In genomic region chr7:18663321-18663720, GRCh38 we compare ENCODE assay signal across 20 cellular contexts.
DNase-seq lines count a peak whose midpoint lies in the region; ATAC-seq, FAIRE-seq and TF ChIP-seq lines count a peak whose summit lies in the region.
"Had no signal": no experiment of that assay in that cellular context is flagged by ENCODE, and none has a peak within 500 bp of the region (broad histone marks: within the 10 kb centered on the region; RNA-seq: fewer than 3 reads in every experiment).

No MANE protein-coding gene starts in this region.

- CTCF ChIA-PET in HepG2 (lab: Yijun Ruan, JAX; ENCODE audit: low intra/inter-chr PET ratio, low total read pairs): no interaction called here
- CTCF ChIA-PET in A673 (lab: Charles Lee): no interaction called here
- CTCF ChIA-PET in activated naive CD4-positive, alpha-beta T cell treated with anti-CD3 and anti-CD28 coated beads, Interleukin-2, amount 10 ng/mL, durations not matched to agents 7 days and 5 days (lab: Charles Lee): interaction anchor here (1.9 kb wide), 1 partner anchor 20 kb away, joined by 4 read pairs; no protein-coding TSS in a partner anchor

- BruUV-seq in HepG2 (replicated peaks; lab: Mats Ljungman, UMichigan) (no TSS peak), A673 (replicated peaks; lab: Mats Ljungman, UMichigan) (no TSS peak)

- no peak overlapping the region for H3K4me3 Mint-ChIP-seq in nephron progenitor cell
- H3K4me3 Mint-ChIP-seq in activated naive CD4-positive, alpha-beta T cell treated with anti-CD3 and anti-CD28 coated beads, Interleukin-2, amount 10 ng/mL, durations not matched to agents 7 days and 5 days: no peak overlapping the region
- H3K4me3 Mint-ChIP-seq: CD8-positive, alpha-beta T cell; IgD-negative memory B cell had no signal

- 77% methylated on average over 7 of the region's 7 CpGs for WGBS in liver
- 25% methylated on average over 5 of the region's 7 CpGs for WGBS in HepG2 (ENCODE audit: low lambda C conversion rate)

- no peak for TF ChIP-seq POLR2A in HepG2 (IDR thresholded peaks at IDR 0.05; ENCODE audit: insufficient read depth in 1 of 2, low read depth in 2 of 2, low read length in 2 of 2)

- no peak overlapping the region for H3K27ac Mint-ChIP-seq in nephron progenitor cell
- no peak overlapping the region for H3K27ac Mint-ChIP-seq in activated naive CD4-positive, alpha-beta T cell treated with anti-CD3 and anti-CD28 coated beads, Interleukin-2, amount 10 ng/mL, durations not matched to agents 7 days and 5 days
- H3K27ac Mint-ChIP-seq: CD8-positive, alpha-beta T cell; IgD-negative memory B cell had no signal

- H3K4me3 ChIP-seq in liver (ENCODE audit: low read depth in 1 of 3, low read length in 3 of 3) (no peak overlapping the region), HepG2 (replicated peaks in 1 of 3; ENCODE audit: insufficient read depth in 1 of 3, low read depth in 2 of 3, low read length in 3 of 3) (no peak overlapping the region), A673 (ENCODE audit: low read depth, low read length, poor library complexity, severe bottlenecking) (no peak overlapping the region)
- H3K4me3 ChIP-seq: SJSA1 had no signal

- no peaks in the 10 kb centered on the region for H3K36me3 ChIP-seq in liver (ENCODE audit: control insufficient read depth in 4 of 4, insufficient read depth in 3 of 4, low read depth in 1 of 4, low read length in 3 of 4)
- no peaks in the 10 kb centered on the region for H3K36me3 ChIP-seq in HepG2 (replicated peaks in 1 of 2; ENCODE audit: control insufficient read depth in 1 of 2, insufficient read depth in 2 of 2, low read length in 2 of 2)
- H3K36me3 ChIP-seq in A673 (ENCODE audit: insufficient read depth, low read length, poor library complexity, severe bottlenecking): no peaks in the 10 kb centered on the region

- no peak overlapping the region for H2AFZ ChIP-seq in HepG2 (ENCODE audit: low read length)

- H3K4me1 ChIP-seq in liver (ENCODE audit: control insufficient read depth in 4 of 4, insufficient read depth in 4 of 4, low read length in 3 of 4): no peaks in the 10 kb centered on the region
- H3K4me1 ChIP-seq in HepG2 (ENCODE audit: insufficient read depth, low read length): no peaks in the 10 kb centered on the region
- peaks cover 25% of the 10 kb centered on the region for H3K4me1 ChIP-seq in A673 (ENCODE audit: insufficient read depth, low read length, poor library complexity, severe bottlenecking)

- TF ChIP-seq RAD21 in liver (IDR thresholded peaks at IDR 0.05) (no peak), HepG2 (CRISPR knock-in tag; IDR thresholded peaks at IDR 0.05) (no peak)

- no peaks in the 10 kb centered on the region for H3K9me3 Mint-ChIP-seq in nephron progenitor cell
- H3K9me3 Mint-ChIP-seq in activated naive CD4-positive, alpha-beta T cell treated with anti-CD3 and anti-CD28 coated beads, Interleukin-2, amount 10 ng/mL, durations not matched to agents 7 days and 5 days: no peaks in the 10 kb centered on the region
- H3K9me3 Mint-ChIP-seq: CD8-positive, alpha-beta T cell; IgD-negative memory B cell had no signal

- H3K9me3 ChIP-seq in liver (ENCODE audit: control insufficient read depth in 4 of 4, low read length in 3 of 4) (no peaks in the 10 kb centered on the region), HepG2 (ENCODE audit: low read length) (no peaks in the 10 kb centered on the region), A673 (ENCODE audit: low read depth, low read length, poor library complexity, severe bottlenecking) (no peaks in the 10 kb centered on the region)
- H3K9me3 ChIP-seq: SJSA1 had no signal

- no peaks in the 10 kb centered on the region for H4K20me1 ChIP-seq in HepG2 (ENCODE audit: insufficient read depth, low read length)

- H3K4me2 ChIP-seq in HepG2 (ENCODE audit: low read depth, low read length): no peak overlapping the region

- H3K4me1 Mint-ChIP-seq in nephron progenitor cell: peaks cover 10% of the 10 kb centered on the region
- H3K4me1 Mint-ChIP-seq in activated naive CD4-positive, alpha-beta T cell treated with anti-CD3 and anti-CD28 coated beads, Interleukin-2, amount 10 ng/mL, durations not matched to agents 7 days and 5 days: no peaks in the 10 kb centered on the region

- TF ChIP-seq EP300 in HepG2 (IDR thresholded peaks at IDR 0.05; ENCODE audit: low read depth in 2 of 2, low read length in 2 of 2) (no peak), HepG2 (CRISPR knock-in tag; IDR thresholded peaks at IDR 0.05; ENCODE audit: borderline replicate concordance) (no peak)

- POLR2A ChIA-PET in HepG2 (lab: Yijun Ruan, JAX) (no interaction called here), A673 (lab: Charles Lee; ENCODE audit: low non-redundant PET) (no interaction called here)

- FAIRE-seq in HepG2 (lab: Jason Lieb, UNC): no peak
- FAIRE-seq: GM19239, HTR-8/SVneo had no signal

- H3K79me2 ChIP-seq in HepG2 (ENCODE audit: insufficient read depth, low read length): no peaks in the 10 kb centered on the region

- ATAC-seq in HepG2 (no peak), left ventricle myocardium superior (peak; percentile 69)
- ATAC-seq: CD8-positive, alpha-beta T cell; HCT116 had no signal

- H3K27me3 Mint-ChIP-seq in nephron progenitor cell (ENCODE audit: low read depth, poor library complexity): no peaks in the 10 kb centered on the region
- H3K27me3 Mint-ChIP-seq in activated naive CD4-positive, alpha-beta T cell treated with anti-CD3 and anti-CD28 coated beads, Interleukin-2, amount 10 ng/mL, durations not matched to agents 7 days and 5 days: no peaks in the 10 kb centered on the region
- H3K27me3 Mint-ChIP-seq: IgD-negative memory B cell had no signal

- intact Hi-C loops in HepG2 (cut with micrococcal nuclease; ENCODE audit: unreplicated experiment): no loop called here
- intact Hi-C loops in left ventricle myocardium superior (cut with micrococcal nuclease): loop anchor here (10.0 kb wide), 1 partner anchor 309 kb away; no protein-coding TSS in a partner anchor
- intact Hi-C loops in A673 (cut with micrococcal nuclease; ENCODE audit: unreplicated experiment): no loop called here

- H3K36me3 Mint-ChIP-seq in nephron progenitor cell (ENCODE audit: low read depth): no peaks in the 10 kb centered on the region
- no peaks in the 10 kb centered on the region for H3K36me3 Mint-ChIP-seq in activated naive CD4-positive, alpha-beta T cell treated with anti-CD3 and anti-CD28 coated beads, Interleukin-2, amount 10 ng/mL, durations not matched to agents 7 days and 5 days
- H3K36me3 Mint-ChIP-seq: CD8-positive, alpha-beta T cell had no signal

- H3K9ac ChIP-seq in liver (ENCODE audit: low read depth in 1 of 2, low read length in 2 of 2) (no peak overlapping the region), HepG2 (ENCODE audit: insufficient read depth, low read depth, low read length) (no peak overlapping the region)

- in situ Hi-C loops in HepG2 (cut with HindIII; ENCODE audit: extremely low pct_ligation_motif_present, low pct_unique_long_range_greater_than_20kb): no loop called here

- DNase-seq in HepG2 (ENCODE audit: low spot score) (no peak), dermis blood vessel endothelial cell (peak; percentile 51), left ventricle myocardium superior (peak; percentile 28), hypothalamus (lab: John Stamatoyannopoulos, UW) (no peak), nephron progenitor cell (no peak), A673 (ENCODE audit: low spot score) (no peak)
- DNase-seq in activated naive CD4-positive, alpha-beta T cell treated with anti-CD3 and anti-CD28 coated beads, Interleukin-2, amount 10 ng/mL, durations not matched to agents 7 days and 5 days: no peak
- DNase-seq: Calu3; CD8-positive, alpha-beta T cell; GF-D8; GOT3; NCI-H1694 treated with DMSO at 0.1 percent for 48 hours; NCI-H2227 treated with DMSO at 0.1 percent for 48 hours; NCI-H510A treated with DMSO at 0.1 percent for 48 hours had no signal

- H3K27me3 ChIP-seq in liver (ENCODE audit: control insufficient read depth in 4 of 4, insufficient read depth in 4 of 4, low read length in 3 of 4) (no peaks in the 10 kb centered on the region), HepG2 (ENCODE audit: control insufficient read depth in 1 of 2, insufficient read depth in 2 of 2, low read length in 2 of 2) (no peaks in the 10 kb centered on the region), A673 (replicated peaks; ENCODE audit: insufficient read depth, low read depth, low read length, poor library complexity) (no peaks in the 10 kb centered on the region)
- H3K27me3 ChIP-seq: SJSA1 had no signal

- no peak overlapping the region for H3K27ac ChIP-seq in liver (ENCODE audit: low read depth in 1 of 2, low read length in 2 of 2)
- H3K27ac ChIP-seq in HepG2 (ENCODE audit: extremely low read length, insufficient read depth, low read length): no peak overlapping the region
- H3K27ac ChIP-seq in A673 (ENCODE audit: low read depth, low read length, poor library complexity, severe bottlenecking): no peak overlapping the region
- H3K27ac ChIP-seq: SJSA1 had no signal

- TF ChIP-seq CTCF in liver (IDR thresholded peaks at IDR 0.05; ENCODE audit: low read depth, low read length, missing input control): no peak
- no peak for TF ChIP-seq CTCF in HepG2 (CRISPR knock-in tag; IDR thresholded peaks at IDR 0.05)
- no peak for TF ChIP-seq CTCF in nephron progenitor cell (IDR thresholded peaks at IDR 0.05)
- no peak for TF ChIP-seq CTCF in A673 (conservative IDR thresholded peaks at IDR 0.05; ENCODE audit: low read depth, low read length)

TF ChIP-seq in liver, 16 proteins besides CTCF, POLR2A, EP300 and RAD21:
- TF ChIP-seq RXRA (IDR thresholded peaks at IDR 0.05) (no peak), FOXA1 (IDR thresholded peaks at IDR 0.05) (no peak), MAX (IDR thresholded peaks at IDR 0.05) (peak; percentile 23), FOXA2 (IDR thresholded peaks at IDR 0.05) (no peak)

TF ChIP-seq in HepG2, 621 proteins besides CTCF, POLR2A, EP300 and RAD21 (continues in another document):
- no peak for TF ChIP-seq HMGXB4 (CRISPR knock-in tag; IDR thresholded peaks at IDR 0.05; ENCODE audit: borderline replicate concordance in 1 of 2, low read depth in 1 of 2)

Comparison
In these comparisons a context has a peak if more than half of its experiments do, and no peak if none do; other contexts are left out.
1. DNase-seq: peak in dermis blood vessel endothelial cell (single experiment) and left ventricle myocardium superior (single experiment); none in HepG2 (single experiment), hypothalamus (0 of 51), nephron progenitor cell (single experiment), A673 (single experiment) and activated naive CD4-positive, alpha-beta T cell treated with anti-CD3 and anti-CD28 coated beads, Interleukin-2, amount 10 ng/mL, durations not matched to agents 7 days and 5 days (single experiment).